In the genomic region with DNA sequence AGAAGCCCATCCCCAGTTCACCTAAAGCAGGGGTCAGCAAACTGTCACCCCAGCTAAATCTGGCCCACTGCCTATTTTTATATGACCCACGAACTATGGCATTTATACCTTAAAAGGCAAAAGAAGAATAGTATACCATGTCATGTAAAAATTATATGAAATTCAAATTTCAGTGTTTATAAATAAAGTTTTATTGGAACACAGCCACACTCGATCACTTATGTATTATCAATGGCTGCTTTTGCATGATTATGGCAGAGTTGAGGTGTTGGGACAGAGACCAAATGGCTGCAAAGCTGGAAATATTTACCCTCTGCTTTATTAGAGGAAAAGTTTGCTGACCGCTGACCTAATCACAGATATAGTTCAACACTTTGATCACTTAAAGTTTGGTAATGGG, we compare ENCODE assay signal across 2 cellular contexts.
A peak's percentile ranks its signal among the peaks of the same experiment; 100 is the strongest.
TF ChIP-seq lines count a peak whose summit lies in the region.

No MANE protein-coding gene starts in this region.

TF ChIP-seq in GM12878, 131 proteins besides CTCF, POLR2A, EP300 and RAD21:
- no peak for TF ChIP-seq CBX5 (IDR thresholded peaks at IDR 0.05; ENCODE audit: low read depth)
- TF ChIP-seq, protein P1, sequence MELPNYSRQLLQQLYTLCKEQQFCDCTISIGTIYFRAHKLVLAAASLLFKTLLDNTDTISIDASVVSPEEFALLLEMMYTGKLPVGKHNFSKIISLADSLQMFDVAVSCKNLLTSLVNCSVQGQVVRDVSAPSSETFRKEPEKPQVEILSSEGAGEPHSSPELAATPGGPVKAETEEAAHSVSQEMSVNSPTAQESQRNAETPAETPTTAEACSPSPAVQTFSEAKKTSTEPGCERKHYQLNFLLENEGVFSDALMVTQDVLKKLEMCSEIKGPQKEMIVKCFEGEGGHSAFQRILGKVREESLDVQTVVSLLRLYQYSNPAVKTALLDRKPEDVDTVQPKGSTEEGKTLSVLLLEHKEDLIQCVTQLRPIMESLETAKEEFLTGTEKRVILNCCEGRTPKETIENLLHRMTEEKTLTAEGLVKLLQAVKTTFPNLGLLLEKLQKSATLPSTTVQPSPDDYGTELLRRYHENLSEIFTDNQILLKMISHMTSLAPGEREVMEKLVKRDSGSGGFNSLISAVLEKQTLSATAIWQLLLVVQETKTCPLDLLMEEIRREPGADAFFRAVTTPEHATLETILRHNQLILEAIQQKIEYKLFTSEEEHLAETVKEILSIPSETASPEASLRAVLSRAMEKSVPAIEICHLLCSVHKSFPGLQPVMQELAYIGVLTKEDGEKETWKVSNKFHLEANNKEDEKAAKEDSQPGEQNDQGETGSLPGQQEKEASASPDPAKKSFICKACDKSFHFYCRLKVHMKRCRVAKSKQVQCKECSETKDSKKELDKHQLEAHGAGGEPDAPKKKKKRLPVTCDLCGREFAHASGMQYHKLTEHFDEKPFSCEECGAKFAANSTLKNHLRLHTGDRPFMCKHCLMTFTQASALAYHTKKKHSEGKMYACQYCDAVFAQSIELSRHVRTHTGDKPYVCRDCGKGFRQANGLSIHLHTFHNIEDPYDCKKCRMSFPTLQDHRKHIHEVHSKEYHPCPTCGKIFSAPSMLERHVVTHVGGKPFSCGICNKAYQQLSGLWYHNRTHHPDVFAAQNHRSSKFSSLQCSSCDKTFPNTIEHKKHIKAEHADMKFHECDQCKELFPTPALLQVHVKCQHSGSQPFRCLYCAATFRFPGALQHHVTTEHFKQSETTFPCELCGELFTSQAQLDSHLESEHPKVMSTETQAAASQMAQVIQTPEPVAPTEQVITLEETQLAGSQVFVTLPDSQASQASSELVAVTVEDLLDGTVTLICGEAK (IDR thresholded peaks at IDR 0.05; ENCODE audit: borderline replicate concordance): peak; percentile 67

TF ChIP-seq in K562, 482 proteins besides CTCF, POLR2A, EP300 and RAD21:
- no peak for TF ChIP-seq GTF2A2 (tag; IDR thresholded peaks at IDR 0.05)
- TF ChIP-seq SMARCC2 (IDR thresholded peaks at IDR 0.05; ENCODE audit: low read depth): no peak
- TF ChIP-seq BDP1 (IDR thresholded peaks at IDR 0.05; ENCODE audit: insufficient read depth, insufficient read length): no peak
- TF ChIP-seq, protein P1 (IDR thresholded peaks at IDR 0.05): peak; percentile 85
- TF ChIP-seq, protein P1 (CRISPR knock-in tag; IDR thresholded peaks at IDR 0.05): no peak
- TF ChIP-seq, protein P2, sequence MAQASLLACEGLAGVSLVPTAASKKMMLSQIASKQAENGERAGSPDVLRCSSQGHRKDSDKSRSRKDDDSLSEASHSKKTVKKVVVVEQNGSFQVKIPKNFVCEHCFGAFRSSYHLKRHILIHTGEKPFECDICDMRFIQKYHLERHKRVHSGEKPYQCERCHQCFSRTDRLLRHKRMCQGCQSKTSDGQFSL (CRISPR knock-in tag; IDR thresholded peaks at IDR 0.05): no peak
- TF ChIP-seq, protein P2 (tag; IDR thresholded peaks at IDR 0.05): no peak
